Comparison of ENCODE assay signal across 23 cellular contexts in the genomic region with DNA sequence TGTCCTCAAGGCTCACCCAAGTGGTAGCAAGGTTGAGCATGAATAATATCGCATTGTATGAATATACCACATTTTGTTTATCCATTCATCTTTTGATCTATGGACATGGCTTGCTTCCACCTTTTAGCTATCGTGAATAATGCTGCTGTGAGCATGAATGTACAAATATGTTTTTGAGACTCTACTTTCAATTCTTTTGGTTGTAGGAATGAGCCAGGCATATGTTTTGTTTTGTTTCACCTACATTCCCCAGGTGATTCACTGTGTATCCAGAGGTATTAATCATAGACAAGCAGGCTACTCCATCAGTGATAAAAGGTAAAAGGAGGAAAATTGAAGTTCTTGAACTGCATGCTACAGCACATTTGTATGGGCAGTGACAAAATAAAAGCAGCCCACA. TPM values are rescaled to one million over a fixed set of nuclear protein-coding genes. Genes with fewer than 3 reads are reported as not detected.
A peak's percentile ranks its signal among the peaks of the same experiment; 100 is the strongest.
DNase-seq lines count a peak whose midpoint lies in the region; ATAC-seq, FAIRE-seq and TF ChIP-seq lines count a peak whose summit lies in the region.
"Had no signal": no experiment of that assay in that cellular context is flagged by ENCODE, and none has a peak within 500 bp of the region (broad histone marks: within the 10 kb centered on the region; RNA-seq: fewer than 3 reads in every experiment).

No MANE protein-coding gene starts in this region.

- dilution Hi-C loops in keratinocyte (cut with MboI; ENCODE audit: extremely low pct_ligation_motif_present, low sequenced_read_pairs) = no loop called here

- no peak overlapping the region for H2AFZ ChIP-seq in keratinocyte (ENCODE audit: control insufficient read depth, low read length)

- peaks cover 4% of the 10 kb centered on the region for H3K9me3 Mint-ChIP-seq in activated naive CD4-positive, alpha-beta T cell treated with anti-CD3 and anti-CD28 coated beads, Interleukin-2, amount 10 ng/mL, durations not matched to agents 7 days and 5 days
- H3K9me3 Mint-ChIP-seq in activated naive CD4-positive, alpha-beta T cell treated with anti-CD3 and anti-CD28 coated beads, Interleukin-2, amount 50 U/mL, for 72 hours = peaks cover 0 to 4% of the 10 kb centered on the region in 2 donors
- no peaks in the 10 kb centered on the region for H3K9me3 Mint-ChIP-seq in central memory CD8-positive, alpha-beta T cell

- no peak for ATAC-seq in activated naive CD4-positive, alpha-beta T cell treated with anti-CD3 and anti-CD28 coated beads, Interleukin-2, amount 50 U/mL, for 72 hours
- ATAC-seq in central memory CD8-positive, alpha-beta T cell (replicated peaks; ENCODE audit: extremely low read depth, poor library complexity, severe bottlenecking) = no peak
- ATAC-seq: HepG2, K562 had no signal

- CTCF ChIA-PET in activated naive CD4-positive, alpha-beta T cell treated with anti-CD3 and anti-CD28 coated beads, Interleukin-2, amount 10 ng/mL, durations not matched to agents 7 days and 5 days (lab: Charles Lee) = no interaction called here

- H3K27ac Mint-ChIP-seq in activated naive CD4-positive, alpha-beta T cell treated with anti-CD3 and anti-CD28 coated beads, Interleukin-2, amount 10 ng/mL, durations not matched to agents 7 days and 5 days = peak overlapping the region; percentile 58
- H3K27ac Mint-ChIP-seq in activated naive CD4-positive, alpha-beta T cell treated with anti-CD3 and anti-CD28 coated beads, Interleukin-2, amount 50 U/mL, for 72 hours = no peak overlapping the region
- peak overlapping the region; percentile 33 for H3K27ac Mint-ChIP-seq in central memory CD8-positive, alpha-beta T cell (ENCODE audit: low read depth)

- H3K4me3 Mint-ChIP-seq in activated naive CD4-positive, alpha-beta T cell treated with anti-CD3 and anti-CD28 coated beads, Interleukin-2, amount 10 ng/mL, durations not matched to agents 7 days and 5 days = no peak overlapping the region
- no peak overlapping the region for H3K4me3 Mint-ChIP-seq in central memory CD8-positive, alpha-beta T cell

- peak; percentile 85 for FAIRE-seq in keratinocyte (lab: Jason Lieb, UNC)
- FAIRE-seq: GM12891, HepG2, K562 had no signal

- peak overlapping the region; percentile 22 for H3K27ac ChIP-seq in keratinocyte (ENCODE audit: control insufficient read depth, insufficient read depth, low read length)
- H3K27ac ChIP-seq: 22Rv1 had no signal

- peaks cover 28% of the 10 kb centered on the region for H3K4me1 ChIP-seq in keratinocyte (ENCODE audit: control insufficient read depth, extremely low read depth, insufficient read depth, low read length)

- peaks cover 35% of the 10 kb centered on the region for H3K4me1 Mint-ChIP-seq in activated naive CD4-positive, alpha-beta T cell treated with anti-CD3 and anti-CD28 coated beads, Interleukin-2, amount 10 ng/mL, durations not matched to agents 7 days and 5 days
- peaks cover 28% of the 10 kb centered on the region for H3K4me1 Mint-ChIP-seq in central memory CD8-positive, alpha-beta T cell

- H3K27me3 Mint-ChIP-seq in activated naive CD4-positive, alpha-beta T cell treated with anti-CD3 and anti-CD28 coated beads, Interleukin-2, amount 10 ng/mL, durations not matched to agents 7 days and 5 days = no peaks in the 10 kb centered on the region
- H3K27me3 Mint-ChIP-seq in central memory CD8-positive, alpha-beta T cell = no peaks in the 10 kb centered on the region
- H3K27me3 Mint-ChIP-seq: CD8-positive, alpha-beta memory T cell had no signal

- H3K9me3 ChIP-seq in keratinocyte (ENCODE audit: control insufficient read depth, low read depth, low read length) = no peaks in the 10 kb centered on the region

- peaks cover 39% of the 10 kb centered on the region for H3K36me3 Mint-ChIP-seq in activated naive CD4-positive, alpha-beta T cell treated with anti-CD3 and anti-CD28 coated beads, Interleukin-2, amount 10 ng/mL, durations not matched to agents 7 days and 5 days
- H3K36me3 Mint-ChIP-seq in activated naive CD4-positive, alpha-beta T cell treated with anti-CD3 and anti-CD28 coated beads, Interleukin-2, amount 50 U/mL, for 72 hours = peaks cover 10 to 15% of the 10 kb centered on the region in 2 donors
- H3K36me3 Mint-ChIP-seq in central memory CD8-positive, alpha-beta T cell (ENCODE audit: insufficient read depth) = peaks cover 25% of the 10 kb centered on the region

- H3K27me3 ChIP-seq in keratinocyte (ENCODE audit: control insufficient read depth, extremely low read depth, insufficient read depth, low read length) = no peaks in the 10 kb centered on the region

- H3K36me3 ChIP-seq in keratinocyte (ENCODE audit: control insufficient read depth in 2 of 2, extremely low read depth in 1 of 2, insufficient read depth in 2 of 2, low read length in 2 of 2) = no peaks in the 10 kb centered on the region

- H3K9me1 ChIP-seq in keratinocyte (ENCODE audit: control insufficient read depth, extremely low read depth, insufficient read depth, low read length) = no peaks in the 10 kb centered on the region

- H3K79me2 ChIP-seq in keratinocyte (ENCODE audit: control insufficient read depth, insufficient read depth, low read length) = no peaks in the 10 kb centered on the region

- DNase-seq in activated naive CD4-positive, alpha-beta T cell treated with anti-CD3 and anti-CD28 coated beads, Interleukin-2, amount 10 ng/mL, durations not matched to agents 7 days and 5 days = no peak
- no peak for DNase-seq in activated naive CD4-positive, alpha-beta T cell treated with anti-CD3 and anti-CD28 coated beads, Interleukin-2, amount 50 U/mL, for 72 hours (ENCODE audit: low spot score in 2 of 2)
- DNase-seq in central memory CD8-positive, alpha-beta T cell (ENCODE audit: low spot score in 2 of 2) = no peak
- DNase-seq in keratinocyte (ENCODE audit: low read depth, low spot score) = no peak
- DNase-seq in epidermal melanocyte (ENCODE audit: insufficient read length, low spot score) = no peak
- DNase-seq in HUDEP-2 (lab: John Stamatoyannopoulos, UW; ENCODE audit: unreplicated experiment in 76 of 76) = no peak
- no peak for DNase-seq in effector CD8-positive, alpha-beta T cell (lab: John Stamatoyannopoulos, UW)
- DNase-seq in NCI-H1694 (lab: John Stamatoyannopoulos, UW) = no peak
- DNase-seq: C1 segment of cervical spinal cord; Calu3; CD8-positive, alpha-beta memory T cell; DMS153; H7; NCI-H1092; NCI-H1436; NCI-H1930; NCI-H2227 treated with DMSO at 0.1 percent for 48 hours; NCI-H510A treated with DMSO at 0.1 percent for 48 hours; NCI-H748 treated with DMSO at 0.1 percent for 48 hours had no signal

- H4K20me1 ChIP-seq in keratinocyte (ENCODE audit: control insufficient read depth, extremely low read depth, insufficient read depth, low read length) = no peaks in the 10 kb centered on the region

- peak overlapping the region; percentile 46 for H3K4me2 ChIP-seq in keratinocyte (ENCODE audit: control insufficient read depth, extremely low read depth, insufficient read depth, low read depth, low read length)

- no peak overlapping the region for H3K4me3 ChIP-seq in keratinocyte (ENCODE audit: control insufficient read depth in 2 of 3, extremely low read depth in 1 of 3, insufficient read depth in 2 of 3, low read depth in 1 of 3, low read length in 3 of 3)
- H3K4me3 ChIP-seq: K562 had no signal

- no peak for TF ChIP-seq CTCF in keratinocyte (optimal IDR thresholded peaks at IDR 0.05 in 1 of 3, IDR thresholded peaks at IDR 0.05 in 1 of 3, conservative IDR thresholded peaks at IDR 0.05 in 1 of 3; ENCODE audit: extremely low read depth in 1 of 3, insufficient read depth in 2 of 3, low read length in 3 of 3)

- no peak overlapping the region for H3K9ac ChIP-seq in keratinocyte (ENCODE audit: control insufficient read depth, extremely low read depth, insufficient read depth, low read length)

RNA-seq across cellular contexts. Expression of a gene that starts 35.8 kb away (rescaled TPM):
- total RNA-seq in activated naive CD4-positive, alpha-beta T cell treated with anti-CD3 and anti-CD28 coated beads, Interleukin-2, amount 50 U/mL, for 72 hours = 1 to 10 TPM; 4.3 to 6.1 TPM
- 1.7 to 4.7 TPM (median 2.0 TPM) in 3 replicates for polyA plus RNA-seq in keratinocyte
- polyA plus RNA-seq in keratinocyte (2011; ENCODE audit: low read depth) = 2.1 TPM
- 1.3 and 2.6 TPM in 2 replicates for polyA plus RNA-seq in keratinocyte (2011; cell fraction: cytosol; rRNA removed)
- polyA plus RNA-seq in keratinocyte (2011; cell fraction: nucleus; rRNA removed) = 2.8 and 3.6 TPM in 2 replicates
- 5.0 and 9.3 TPM in 2 replicates for polyA plus RNA-seq in keratinocyte (2012; ENCODE audit: low replicate concordance)
- polyA minus RNA-seq in keratinocyte = 0.13 to 9.4 TPM (median 3.2 TPM) in 3 replicates
- 5.9 TPM for polyA minus RNA-seq in keratinocyte (2011; cell fraction: cytosol; rRNA and poly(A)+ RNA removed)
- 3.6 and 4.3 TPM in 2 replicates for polyA minus RNA-seq in keratinocyte (2011; cell fraction: nucleus; rRNA and poly(A)+ RNA removed)

RNA-seq across cellular contexts. Expression of a gene that starts 48.7 kb away (rescaled TPM):
- 10 to 100 TPM; 13.6 to 17.2 TPM for total RNA-seq in activated naive CD4-positive, alpha-beta T cell treated with anti-CD3 and anti-CD28 coated beads, Interleukin-2, amount 50 U/mL, for 72 hours
- polyA plus RNA-seq in keratinocyte = 11.2 to 12.4 TPM (median 11.7 TPM) in 3 replicates
- polyA plus RNA-seq in keratinocyte (2011; ENCODE audit: low read depth) = 7.8 TPM
- 7.7 and 9.2 TPM in 2 replicates for polyA plus RNA-seq in keratinocyte (2011; cell fraction: cytosol; rRNA removed)
- 7.5 and 8.8 TPM in 2 replicates for polyA plus RNA-seq in keratinocyte (2011; cell fraction: nucleus; rRNA removed)
- polyA plus RNA-seq in keratinocyte (2012; ENCODE audit: low replicate concordance) = 8.0 and 8.7 TPM in 2 replicates
- 2.4 to 10.9 TPM (median 8.1 TPM) in 3 replicates for polyA minus RNA-seq in keratinocyte
- 7.1 TPM for polyA minus RNA-seq in keratinocyte (2011; cell fraction: cytosol; rRNA and poly(A)+ RNA removed)
- polyA minus RNA-seq in keratinocyte (2011; cell fraction: nucleus; rRNA and poly(A)+ RNA removed) = 3.0 and 5.8 TPM in 2 replicates

RNA-seq across cellular contexts. Expression of a gene that starts 48.8 kb away (rescaled TPM):
- total RNA-seq in activated naive CD4-positive, alpha-beta T cell treated with anti-CD3 and anti-CD28 coated beads, Interleukin-2, amount 50 U/mL, for 72 hours = 10 to 100 TPM; 17.3 to 20.7 TPM
- polyA plus RNA-seq in keratinocyte = 5.0 to 7.9 TPM (median 6.4 TPM) in 3 replicates
- polyA plus RNA-seq in keratinocyte (2011; ENCODE audit: low read depth) = 7.0 TPM
- polyA plus RNA-seq in keratinocyte (2011; cell fraction: cytosol; rRNA removed) = 4.2 and 6.6 TPM in 2 replicates
- 5.9 and 6.5 TPM in 2 replicates for polyA plus RNA-seq in keratinocyte (2011; cell fraction: nucleus; rRNA removed)
- polyA plus RNA-seq in keratinocyte (2012; ENCODE audit: low replicate concordance) = 5.2 and 7.4 TPM in 2 replicates
- 1.7 to 2.9 TPM (median 1.9 TPM) in 3 replicates for polyA minus RNA-seq in keratinocyte
- polyA minus RNA-seq in keratinocyte (2011; cell fraction: cytosol; rRNA and poly(A)+ RNA removed) = 10.7 TPM
- polyA minus RNA-seq in keratinocyte (2011; cell fraction: nucleus; rRNA and poly(A)+ RNA removed) = 5.0 and 7.8 TPM in 2 replicates

Comparison
In these comparisons a context has a peak if more than half of its experiments do, and no peak if none do; other contexts are left out.
1. H3K27ac Mint-ChIP-seq: peak in activated naive CD4-positive, alpha-beta T cell treated with anti-CD3 and anti-CD28 coated beads, Interleukin-2, amount 10 ng/mL, durations not matched to agents 7 days and 5 days (single experiment) and central memory CD8-positive, alpha-beta T cell (single experiment); none in activated naive CD4-positive, alpha-beta T cell treated with anti-CD3 and anti-CD28 coated beads, Interleukin-2, amount 50 U/mL, for 72 hours (0 of 2).